1 cellular context compared by ENCODE assay signal in the genomic region with DNA sequence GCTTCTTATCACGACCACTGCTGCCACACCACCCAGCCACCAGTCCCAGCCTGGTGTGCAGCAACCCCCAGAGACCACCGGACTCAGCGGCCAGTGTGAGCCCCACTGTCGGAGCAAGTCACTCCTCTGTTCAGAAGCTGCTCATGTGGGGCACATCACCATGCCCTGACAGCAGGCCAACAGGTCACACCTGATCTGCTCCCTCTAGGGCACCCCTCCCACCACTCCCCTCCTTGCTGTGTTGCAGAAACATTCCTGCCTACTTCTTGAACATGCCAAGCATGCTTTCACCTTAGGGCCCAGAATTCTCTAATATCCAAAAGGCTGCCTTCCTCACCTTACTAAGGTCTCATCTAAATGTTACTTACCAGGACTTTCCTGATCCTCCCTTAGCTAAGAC.
TF ChIP-seq lines count a peak whose summit lies in the region.

No MANE protein-coding gene starts in this region.

TF ChIP-seq in SK-N-SH, 30 proteins besides CTCF, POLR2A, EP300 and RAD21 (continued from another document):
- TF ChIP-seq, protein P1, sequence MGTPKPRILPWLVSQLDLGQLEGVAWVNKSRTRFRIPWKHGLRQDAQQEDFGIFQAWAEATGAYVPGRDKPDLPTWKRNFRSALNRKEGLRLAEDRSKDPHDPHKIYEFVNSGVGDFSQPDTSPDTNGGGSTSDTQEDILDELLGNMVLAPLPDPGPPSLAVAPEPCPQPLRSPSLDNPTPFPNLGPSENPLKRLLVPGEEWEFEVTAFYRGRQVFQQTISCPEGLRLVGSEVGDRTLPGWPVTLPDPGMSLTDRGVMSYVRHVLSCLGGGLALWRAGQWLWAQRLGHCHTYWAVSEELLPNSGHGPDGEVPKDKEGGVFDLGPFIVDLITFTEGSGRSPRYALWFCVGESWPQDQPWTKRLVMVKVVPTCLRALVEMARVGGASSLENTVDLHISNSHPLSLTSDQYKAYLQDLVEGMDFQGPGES (IDR thresholded peaks at IDR 0.05; ENCODE audit: low read depth, low read length) = no peak
- TF ChIP-seq, protein P2, sequence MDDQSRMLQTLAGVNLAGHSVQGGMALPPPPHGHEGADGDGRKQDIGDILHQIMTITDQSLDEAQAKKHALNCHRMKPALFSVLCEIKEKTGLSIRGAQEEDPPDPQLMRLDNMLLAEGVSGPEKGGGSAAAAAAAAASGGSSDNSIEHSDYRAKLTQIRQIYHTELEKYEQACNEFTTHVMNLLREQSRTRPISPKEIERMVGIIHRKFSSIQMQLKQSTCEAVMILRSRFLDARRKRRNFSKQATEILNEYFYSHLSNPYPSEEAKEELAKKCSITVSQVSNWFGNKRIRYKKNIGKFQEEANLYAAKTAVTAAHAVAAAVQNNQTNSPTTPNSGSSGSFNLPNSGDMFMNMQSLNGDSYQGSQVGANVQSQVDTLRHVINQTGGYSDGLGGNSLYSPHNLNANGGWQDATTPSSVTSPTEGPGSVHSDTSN (IDR thresholded peaks at IDR 0.05) = no peak
- TF ChIP-seq RFX5 (IDR thresholded peaks at IDR 0.05; ENCODE audit: low read length) (no peak), SIN3A (IDR thresholded peaks at IDR 0.05; ENCODE audit: borderline replicate concordance, low read depth, low read length) (no peak)
